In the genomic region with DNA sequence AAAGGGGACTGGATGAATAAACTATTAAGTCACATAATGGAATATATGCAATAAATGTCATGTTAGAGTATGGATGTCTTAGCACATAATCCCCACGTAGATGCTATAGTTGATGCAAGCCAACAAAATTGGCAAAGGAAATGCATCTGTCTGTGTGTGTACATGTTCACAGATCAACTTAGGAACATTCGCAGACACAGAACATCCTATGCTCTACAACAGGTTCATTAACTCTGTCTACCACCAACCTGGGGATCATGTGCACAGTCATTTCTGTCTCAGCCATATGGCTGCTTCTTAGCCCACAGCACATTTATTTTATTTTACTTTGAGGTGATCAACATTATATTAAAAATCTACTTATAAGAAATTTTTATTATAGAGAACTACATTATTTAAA, we compare ENCODE assay signal across 24 cellular contexts.
"Had no signal": no experiment of that assay in that cellular context is flagged by ENCODE, and none has a peak within 500 bp of the region (broad histone marks: within the 10 kb centered on the region; RNA-seq: fewer than 3 reads in every experiment).

No MANE protein-coding gene starts in this region.

- DNase-seq: activated CD4-positive, alpha-beta T cell treated with anti-CD3 and anti-CD28 coated beads for 1 hour; activated CD8-positive, alpha-beta memory T cell treated with anti-CD3 and anti-CD28 coated beads for 24 hours; activated CD8-positive, alpha-beta memory T cell treated with anti-CD3 and anti-CD28 coated beads, Interleukin-2, amount 50 U/mL, for 4 hours; activated naive CD4-positive, alpha-beta T cell; activated naive CD8-positive, alpha-beta T cell treated with anti-CD3 and anti-CD28 coated beads for 36 hours; activated T-cell treated with anti-CD3 and anti-CD28 coated beads, Interleukin-2, amount 50 U/mL, for 24 hours; dermis blood vessel endothelial cell; effector memory CD4-positive, alpha-beta T cell; foreskin melanocyte; left ventricle myocardium superior; mammary epithelial cell; naive thymus-derived CD8-positive, alpha-beta T cell; retina; sigmoid colon; stimulated activated CD4-positive, alpha-beta T cell treated with anti-CD3 and anti-CD28 coated beads, Interleukin-15, amount 100 ng/mL, for 24 hours; stimulated activated CD4-positive, alpha-beta T cell treated with anti-CD3 and anti-CD28 coated beads, Interleukin-2, amount 100 ng/mL, for 48 hours; stimulated activated CD8-positive, alpha-beta memory T cell treated with anti-CD3 and anti-CD28 coated beads, Interleukin-4, amount 100 ng/mL, for 48 hours; stimulated activated naive B cell treated with anti-CD40 and anti-IgM and Interleukin-4, amounts not matched to agents 10 μg/mL and 1 μg/mL and 100 μg/mL, for 72 hours; transverse colon; uterus had no signal

- H3K36me3 ChIP-seq: sigmoid colon, transverse colon, uterus had no signal

- H3K9me3 ChIP-seq: sigmoid colon, transverse colon, uterus had no signal

- H3K4me3 ChIP-seq: hepatocyte, sigmoid colon, smooth muscle cell, transverse colon, uterus had no signal

- ATAC-seq: activated T-helper 17 cell treated with anti-CD3 and anti-CD28 coated beads, Interleukin-2, amount 50 U/mL, for 72 hours; esophagus mucosa; left ventricle myocardium superior; naive thymus-derived CD8-positive, alpha-beta T cell; stimulated activated naive B cell treated with anti-CD40 and anti-IgM and Interleukin-4, amounts not matched to agents 10 μg/mL and 1 μg/mL and 100 μg/mL, for 72 hours had no signal

- H3K4me2 ChIP-seq: hepatocyte, smooth muscle cell had no signal

- H3K27ac ChIP-seq: hepatocyte, sigmoid colon, transverse colon, uterus had no signal

- H3K27me3 ChIP-seq: hepatocyte, sigmoid colon, transverse colon, uterus had no signal

- H2AFZ ChIP-seq: hepatocyte had no signal
